12 cellular contexts compared by ENCODE assay signal in genomic region chr14:51180577-51180976, GRCh38. TPM values are rescaled to one million over a fixed set of nuclear protein-coding genes. Genes with fewer than 3 reads are reported as not detected.
DNase-seq lines count a peak whose midpoint lies in the region; ATAC-seq and TF ChIP-seq lines count a peak whose summit lies in the region.
"Had no signal": no experiment of that assay in that cellular context is flagged by ENCODE, and none has a peak within 500 bp of the region (broad histone marks: within the 10 kb centered on the region; RNA-seq: fewer than 3 reads in every experiment).

No MANE protein-coding gene starts in this region.

- peaks cover 4% of the 10 kb centered on the region for H3K27me3 Mint-ChIP-seq in activated T-helper 1 cell treated with anti-CD3 and anti-CD28 coated beads, Interleukin-12 subunit alpha, Interleukin-12 subunit beta, Interleukin-2, Interleukin-4 antibody, amounts not matched to agents 30 ng/mL and 10 ng/mL and 1 ng/mL, durations not matched to agents 14 hours and 24 hours and 36 hours (ENCODE audit: insufficient read depth)
- peaks cover 0 to 2% (median 1%) of the 10 kb centered on the region in 3 donors for H3K27me3 Mint-ChIP-seq in CD14-positive monocyte (ENCODE audit: low read depth in 3 of 3)
- H3K27me3 Mint-ChIP-seq: activated naive CD4-positive, alpha-beta T cell treated with anti-CD3 and anti-CD28 coated beads, Interleukin-2, amount 50 U/mL, for 24 hours had no signal

- no peak overlapping the region for H3K27ac Mint-ChIP-seq in activated T-helper 1 cell treated with anti-CD3 and anti-CD28 coated beads, Interleukin-12 subunit alpha, Interleukin-12 subunit beta, Interleukin-2, Interleukin-4 antibody, amounts not matched to agents 30 ng/mL and 10 ng/mL and 1 ng/mL, durations not matched to agents 14 hours and 24 hours and 36 hours
- no peak overlapping the region for H3K27ac Mint-ChIP-seq in CD14-positive monocyte
- H3K27ac Mint-ChIP-seq: activated CD4-positive, alpha-beta T cell treated with anti-CD3 and anti-CD28 coated beads, Interleukin-2, amount 10 ng/mL, durations not matched to agents 24 days and 14 days; activated naive CD4-positive, alpha-beta T cell treated with anti-CD3 and anti-CD28 coated beads, Interleukin-2, amount 50 U/mL, for 24 hours; stimulated activated naive CD8-positive, alpha-beta T cell treated with anti-CD3 and anti-CD28 coated beads, Interleukin-15, amount 100 ng/mL, for 72 hours had no signal

- intact Hi-C loops in activated T-helper 1 cell treated with anti-CD3 and anti-CD28 coated beads, Interleukin-12 subunit alpha, Interleukin-12 subunit beta, Interleukin-2, Interleukin-4 antibody, amounts not matched to agents 30 ng/mL and 10 ng/mL and 1 ng/mL, durations not matched to agents 14 hours and 24 hours and 36 hours (cut with micrococcal nuclease), result no loop called here
- intact Hi-C loops in CD14-positive monocyte (cut with micrococcal nuclease), result no loop called here

- ATAC-seq in GM18858 (IDR thresholded peaks at IDR 0.05; ENCODE audit: unreplicated experiment), result peak; percentile 86
- ATAC-seq in GM21515 (IDR thresholded peaks at IDR 0.05; ENCODE audit: unreplicated experiment), result peak; percentile 90
- peak; percentile 54 for ATAC-seq in HG03066 (IDR thresholded peaks at IDR 0.05; ENCODE audit: low read depth, unreplicated experiment)
- ATAC-seq: stimulated activated naive CD8-positive, alpha-beta T cell treated with anti-CD3 and anti-CD28 coated beads, Interleukin-15, amount 100 ng/mL, for 72 hours had no signal

- no peak overlapping the region for H3K4me3 Mint-ChIP-seq in activated T-helper 1 cell treated with anti-CD3 and anti-CD28 coated beads, Interleukin-12 subunit alpha, Interleukin-12 subunit beta, Interleukin-2, Interleukin-4 antibody, amounts not matched to agents 30 ng/mL and 10 ng/mL and 1 ng/mL, durations not matched to agents 14 hours and 24 hours and 36 hours
- no peak overlapping the region for H3K4me3 Mint-ChIP-seq in CD14-positive monocyte
- H3K4me3 Mint-ChIP-seq: activated CD4-positive, alpha-beta T cell treated with anti-CD3 and anti-CD28 coated beads, Interleukin-2, amount 10 ng/mL, durations not matched to agents 24 days and 14 days; activated naive CD4-positive, alpha-beta T cell treated with anti-CD3 and anti-CD28 coated beads, Interleukin-2, amount 50 U/mL, for 24 hours; neural crest cell; stimulated activated naive CD8-positive, alpha-beta T cell treated with anti-CD3 and anti-CD28 coated beads, Interleukin-15, amount 100 ng/mL, for 72 hours had no signal

- no peaks in the 10 kb centered on the region for H3K4me1 Mint-ChIP-seq in activated T-helper 1 cell treated with anti-CD3 and anti-CD28 coated beads, Interleukin-12 subunit alpha, Interleukin-12 subunit beta, Interleukin-2, Interleukin-4 antibody, amounts not matched to agents 30 ng/mL and 10 ng/mL and 1 ng/mL, durations not matched to agents 14 hours and 24 hours and 36 hours (ENCODE audit: low read depth)
- H3K4me1 Mint-ChIP-seq in CD14-positive monocyte, result no peaks in the 10 kb centered on the region
- H3K4me1 Mint-ChIP-seq: activated CD4-positive, alpha-beta T cell treated with anti-CD3 and anti-CD28 coated beads, Interleukin-2, amount 10 ng/mL, durations not matched to agents 24 days and 14 days had no signal

- no peak for DNase-seq in activated T-helper 1 cell treated with anti-CD3 and anti-CD28 coated beads, Interleukin-12 subunit alpha, Interleukin-12 subunit beta, Interleukin-2, Interleukin-4 antibody, amounts not matched to agents 30 ng/mL and 10 ng/mL and 1 ng/mL, durations not matched to agents 14 hours and 24 hours and 36 hours (ENCODE audit: low spot score)
- DNase-seq in CD14-positive monocyte (ENCODE audit: low spot score), result no peak
- DNase-seq in HCEC 1CT, result no peak
- no peak for DNase-seq in nucleus accumbens (lab: John Stamatoyannopoulos, UW)
- DNase-seq: activated CD4-positive, alpha-beta T cell treated with anti-CD3 and anti-CD28 coated beads, Interleukin-2, amount 10 ng/mL, durations not matched to agents 24 days and 14 days; stimulated activated naive CD8-positive, alpha-beta T cell treated with anti-CD3 and anti-CD28 coated beads, Interleukin-15, amount 100 ng/mL, for 72 hours had no signal

- no peaks in the 10 kb centered on the region for H3K36me3 Mint-ChIP-seq in activated T-helper 1 cell treated with anti-CD3 and anti-CD28 coated beads, Interleukin-12 subunit alpha, Interleukin-12 subunit beta, Interleukin-2, Interleukin-4 antibody, amounts not matched to agents 30 ng/mL and 10 ng/mL and 1 ng/mL, durations not matched to agents 14 hours and 24 hours and 36 hours (ENCODE audit: low read depth)
- H3K36me3 Mint-ChIP-seq in CD14-positive monocyte, result no peaks in the 10 kb centered on the region
- H3K36me3 Mint-ChIP-seq: activated naive CD4-positive, alpha-beta T cell treated with anti-CD3 and anti-CD28 coated beads, Interleukin-2, amount 50 U/mL, for 24 hours had no signal

- TF ChIP-seq CTCF in CD14-positive monocyte (IDR thresholded peaks at IDR 0.05), result no peak

- peak overlapping the region; percentile 8 for H3K27ac ChIP-seq in cingulate gyrus (ENCODE audit: low read depth, low read length)

- H3K9me3 Mint-ChIP-seq in activated T-helper 1 cell treated with anti-CD3 and anti-CD28 coated beads, Interleukin-12 subunit alpha, Interleukin-12 subunit beta, Interleukin-2, Interleukin-4 antibody, amounts not matched to agents 30 ng/mL and 10 ng/mL and 1 ng/mL, durations not matched to agents 14 hours and 24 hours and 36 hours, result no peaks in the 10 kb centered on the region
- peaks cover 0 to 3% (median 0%) of the 10 kb centered on the region in 7 donors for H3K9me3 Mint-ChIP-seq in CD14-positive monocyte
- H3K9me3 Mint-ChIP-seq: activated naive CD4-positive, alpha-beta T cell treated with anti-CD3 and anti-CD28 coated beads, Interleukin-2, amount 50 U/mL, for 24 hours had no signal

RNA-seq across cellular contexts. Expression of gene TMX1, which starts 59.5 kb away (rescaled TPM):
- total RNA-seq in activated T-helper 1 cell treated with anti-CD3 and anti-CD28 coated beads, Interleukin-12 subunit alpha, Interleukin-12 subunit beta, Interleukin-2, Interleukin-4 antibody, amounts not matched to agents 30 ng/mL and 10 ng/mL and 1 ng/mL, durations not matched to agents 14 hours and 24 hours and 36 hours, result 51.1 and 51.3 TPM in 2 replicates
- polyA plus RNA-seq in CD14-positive monocyte, result 10 to 100 TPM; 62.6 to 76.8 TPM
